23 cellular contexts compared by ENCODE assay signal in genomic region chr4:26148925-26149324, GRCh38.
DNase-seq lines count a peak whose midpoint lies in the region; ATAC-seq and TF ChIP-seq lines count a peak whose summit lies in the region.
"Had no signal": no experiment of that assay in that cellular context is flagged by ENCODE, and none has a peak within 500 bp of the region (broad histone marks: within the 10 kb centered on the region; RNA-seq: fewer than 3 reads in every experiment).

No MANE protein-coding gene starts in this region.

- H3K4me1 Mint-ChIP-seq in T-helper 2 cell treated with Interferon-gamma antibody and Interleukin-4, amounts not matched to agents 5 μg/mL and 100 μg/mL, for 36 hours (ENCODE audit: low read depth), result peaks cover 64% of the 10 kb centered on the region
- peaks cover 40% of the 10 kb centered on the region for H3K4me1 Mint-ChIP-seq in activated T-helper 17 cell treated with anti-CD3 and anti-CD28 coated beads, Interleukin-2, amount 50 U/mL, for 72 hours
- H3K4me1 Mint-ChIP-seq in endodermal cell, result peaks cover 12% of the 10 kb centered on the region

- no peak overlapping the region for H3K27ac ChIP-seq in endodermal cell (ENCODE audit: low read depth, low read length)

- no peak overlapping the region for H3K9ac ChIP-seq in endodermal cell (ENCODE audit: extremely low read depth, low read length, poor library complexity, severe bottlenecking)

- H3K9me3 ChIP-seq in endodermal cell (ENCODE audit: control insufficient read depth, low read length), result no peaks in the 10 kb centered on the region
- H3K9me3 ChIP-seq: BE2C had no signal

- no peaks in the 10 kb centered on the region for H3K27me3 Mint-ChIP-seq in T-helper 2 cell treated with Interferon-gamma antibody and Interleukin-4, amounts not matched to agents 5 μg/mL and 100 μg/mL, for 36 hours (ENCODE audit: low read depth)
- no peaks in the 10 kb centered on the region for H3K27me3 Mint-ChIP-seq in activated T-helper 17 cell treated with anti-CD3 and anti-CD28 coated beads, Interleukin-2, amount 50 U/mL, for 72 hours
- H3K27me3 Mint-ChIP-seq in endodermal cell (ENCODE audit: insufficient read depth), result no peaks in the 10 kb centered on the region

- H3K4me3 ChIP-seq in endodermal cell (ENCODE audit: low read length), result no peak overlapping the region

- ATAC-seq in activated T-helper 17 cell treated with anti-CD3 and anti-CD28 coated beads, Interleukin-2, amount 50 U/mL, for 72 hours (replicated peaks), result no peak
- ATAC-seq in HG03025 (IDR thresholded peaks at IDR 0.05; ENCODE audit: low FRiP score, unreplicated experiment) (no peak), GM21447 (IDR thresholded peaks at IDR 0.05; ENCODE audit: unreplicated experiment) (no peak), GM21528 (IDR thresholded peaks at IDR 0.05; ENCODE audit: low FRiP score, unreplicated experiment) (no peak)

- peak overlapping the region; percentile 11 for H3K4me3 Mint-ChIP-seq in T-helper 2 cell treated with Interferon-gamma antibody and Interleukin-4, amounts not matched to agents 5 μg/mL and 100 μg/mL, for 36 hours
- H3K4me3 Mint-ChIP-seq in activated T-helper 17 cell treated with anti-CD3 and anti-CD28 coated beads, Interleukin-2, amount 50 U/mL, for 72 hours, result no peak overlapping the region
- no peak overlapping the region for H3K4me3 Mint-ChIP-seq in endodermal cell
- H3K4me3 Mint-ChIP-seq: CD4-positive, CD25-positive, alpha-beta regulatory T cell had no signal

- H3K4me1 ChIP-seq in endodermal cell (ENCODE audit: control insufficient read depth, insufficient read depth, low read length), result no peaks in the 10 kb centered on the region
- H3K4me1 ChIP-seq: BE2C had no signal

- no peak for DNase-seq in T-helper 2 cell treated with Interferon-gamma antibody and Interleukin-4, amounts not matched to agents 5 μg/mL and 100 μg/mL, for 36 hours (ENCODE audit: low spot score)
- DNase-seq in T-helper 2 cell (no peak), CD1c-positive myeloid dendritic cell (ENCODE audit: extremely low spot score) (peak; percentile 50), endodermal cell (peak; percentile 3)
- DNase-seq: 8988T; ACHN; BE2C; CD4-positive, CD25-positive, alpha-beta regulatory T cell; DMS153; DND-41; NCI-H1092; NCI-H1417 treated with DMSO at 0.1 percent for 48 hours; NCI-H1694 treated with DMSO at 0.1 percent for 48 hours; NCI-H2081; NCI-H226; NCI-H510A; NCI-H69; Right ventricle myocardium superior; RPMI8226 had no signal

- peaks cover 18% of the 10 kb centered on the region for H3K9me3 Mint-ChIP-seq in T-helper 2 cell treated with Interferon-gamma antibody and Interleukin-4, amounts not matched to agents 5 μg/mL and 100 μg/mL, for 36 hours
- peaks cover 4% of the 10 kb centered on the region for H3K9me3 Mint-ChIP-seq in activated T-helper 17 cell treated with anti-CD3 and anti-CD28 coated beads, Interleukin-2, amount 50 U/mL, for 72 hours
- H3K9me3 Mint-ChIP-seq in endodermal cell, result no peaks in the 10 kb centered on the region

- H3K36me3 ChIP-seq in endodermal cell (ENCODE audit: control insufficient read depth, insufficient read depth, low read length), result no peaks in the 10 kb centered on the region
- H3K36me3 ChIP-seq: BE2C had no signal

- TF ChIP-seq CTCF in endodermal cell (conservative IDR thresholded peaks at IDR 0.05), result no peak

- H3K27ac Mint-ChIP-seq in T-helper 2 cell treated with Interferon-gamma antibody and Interleukin-4, amounts not matched to agents 5 μg/mL and 100 μg/mL, for 36 hours, result peak overlapping the region; percentile 2
- peak overlapping the region; percentile 47 for H3K27ac Mint-ChIP-seq in activated T-helper 17 cell treated with anti-CD3 and anti-CD28 coated beads, Interleukin-2, amount 50 U/mL, for 72 hours
- H3K27ac Mint-ChIP-seq in endodermal cell, result no peak overlapping the region

- no peaks in the 10 kb centered on the region for H3K27me3 ChIP-seq in endodermal cell (ENCODE audit: control insufficient read depth, insufficient read depth, low read length, poor library complexity, severe bottlenecking)
- H3K27me3 ChIP-seq: BE2C had no signal

- H3K36me3 Mint-ChIP-seq in T-helper 2 cell treated with Interferon-gamma antibody and Interleukin-4, amounts not matched to agents 5 μg/mL and 100 μg/mL, for 36 hours (ENCODE audit: low read depth), result peaks cover 25% of the 10 kb centered on the region
- H3K36me3 Mint-ChIP-seq in activated T-helper 17 cell treated with anti-CD3 and anti-CD28 coated beads, Interleukin-2, amount 50 U/mL, for 72 hours (ENCODE audit: low read depth), result no peaks in the 10 kb centered on the region
- no peaks in the 10 kb centered on the region for H3K36me3 Mint-ChIP-seq in endodermal cell (ENCODE audit: low read depth)
- H3K36me3 Mint-ChIP-seq: CD4-positive, CD25-positive, alpha-beta regulatory T cell had no signal

Comparison
In these comparisons a context has a peak if more than half of its experiments do, and no peak if none do; other contexts are left out.
1. DNase-seq: peak in CD1c-positive myeloid dendritic cell (single experiment) and endodermal cell (single experiment); none in T-helper 2 cell treated with Interferon-gamma antibody and Interleukin-4, amounts not matched to agents 5 μg/mL and 100 μg/mL, for 36 hours (single experiment) and T-helper 2 cell (0 of 5).